ENCODE assay signal across 10 cellular contexts in genomic region chr18:79611040-79611681, GRCh38.
DNase-seq lines count a peak whose midpoint lies in the region; ATAC-seq and TF ChIP-seq lines count a peak whose summit lies in the region.
"Had no signal": no experiment of that assay in that cellular context is flagged by ENCODE, and none has a peak within 500 bp of the region (broad histone marks: within the 10 kb centered on the region; RNA-seq: fewer than 3 reads in every experiment).

No MANE protein-coding gene starts in this region.

- no peaks in the 10 kb centered on the region for H3K4me1 Mint-ChIP-seq in natural killer cell treated with Interleukin-12 subunit alpha and Interleukin-12 subunit beta and Interleukin-15 and Interleukin-18, amount 100 ng/mL, for 72 hours (ENCODE audit: low read depth in 2 of 2)
- no peaks in the 10 kb centered on the region for H3K4me1 Mint-ChIP-seq in natural killer cell
- peaks cover 11% of the 10 kb centered on the region for H3K4me1 Mint-ChIP-seq in endodermal cell
- H3K4me1 Mint-ChIP-seq in CD4-positive, alpha-beta T cell (ENCODE audit: low read depth) = no peaks in the 10 kb centered on the region
- H3K4me1 Mint-ChIP-seq: T-cell had no signal

- TF ChIP-seq CTCF in natural killer cell (IDR thresholded peaks at IDR 0.05) (no peak), endodermal cell (conservative IDR thresholded peaks at IDR 0.05) (no peak), lower lobe of right lung (IDR thresholded peaks at IDR 0.05) (no peak)
- no peak for TF ChIP-seq CTCF in CD4-positive, alpha-beta T cell (IDR thresholded peaks at IDR 0.05)

- H3K4me3 ChIP-seq in endodermal cell (ENCODE audit: low read length) (no peak overlapping the region), lower lobe of right lung (no peak overlapping the region)

- no peak overlapping the region for H3K4me3 Mint-ChIP-seq in natural killer cell treated with Interleukin-12 subunit alpha and Interleukin-12 subunit beta and Interleukin-15 and Interleukin-18, amount 100 ng/mL, for 72 hours
- H3K4me3 Mint-ChIP-seq in natural killer cell (no peak overlapping the region), endodermal cell (peak overlapping the region; percentile 26)
- H3K4me3 Mint-ChIP-seq in CD4-positive, alpha-beta T cell = no peak overlapping the region
- H3K4me3 Mint-ChIP-seq: T-cell had no signal

- H3K27ac ChIP-seq in endodermal cell (ENCODE audit: low read depth, low read length) (no peak overlapping the region), lower lobe of right lung (no peak overlapping the region)
- H3K27ac ChIP-seq in CD4-positive, alpha-beta T cell (ENCODE audit: low read depth, low read length) = no peak overlapping the region

- no peaks in the 10 kb centered on the region for H3K27me3 Mint-ChIP-seq in natural killer cell treated with Interleukin-12 subunit alpha and Interleukin-12 subunit beta and Interleukin-15 and Interleukin-18, amount 100 ng/mL, for 72 hours
- peaks cover 0 to 7% of the 10 kb centered on the region in 2 donors for H3K27me3 Mint-ChIP-seq in natural killer cell (ENCODE audit: low read depth in 2 of 2)
- H3K27me3 Mint-ChIP-seq in endodermal cell (ENCODE audit: insufficient read depth) = no peaks in the 10 kb centered on the region
- no peaks in the 10 kb centered on the region for H3K27me3 Mint-ChIP-seq in CD4-positive, alpha-beta T cell

- no peak overlapping the region for H3K27ac Mint-ChIP-seq in natural killer cell treated with Interleukin-12 subunit alpha and Interleukin-12 subunit beta and Interleukin-15 and Interleukin-18, amount 100 ng/mL, for 72 hours
- no peak overlapping the region for H3K27ac Mint-ChIP-seq in natural killer cell
- peak overlapping the region; percentile 96 for H3K27ac Mint-ChIP-seq in endodermal cell
- no peak overlapping the region for H3K27ac Mint-ChIP-seq in CD4-positive, alpha-beta T cell
- H3K27ac Mint-ChIP-seq: T-cell had no signal

- no peak overlapping the region for H3K9ac ChIP-seq in endodermal cell (ENCODE audit: extremely low read depth, low read length, poor library complexity, severe bottlenecking)

- H3K36me3 Mint-ChIP-seq in natural killer cell treated with Interleukin-12 subunit alpha and Interleukin-12 subunit beta and Interleukin-15 and Interleukin-18, amount 100 ng/mL, for 72 hours = no peaks in the 10 kb centered on the region
- H3K36me3 Mint-ChIP-seq in natural killer cell (no peaks in the 10 kb centered on the region), endodermal cell (ENCODE audit: low read depth) (no peaks in the 10 kb centered on the region)
- H3K36me3 Mint-ChIP-seq in CD4-positive, alpha-beta T cell (ENCODE audit: low read depth) = no peaks in the 10 kb centered on the region
- H3K36me3 Mint-ChIP-seq: T-cell had no signal

- H3K4me1 ChIP-seq in endodermal cell (ENCODE audit: control insufficient read depth, insufficient read depth, low read length) (peaks cover 6% of the 10 kb centered on the region), lower lobe of right lung (no peaks in the 10 kb centered on the region)

- no peak for ATAC-seq in natural killer cell treated with Interleukin-12 subunit alpha and Interleukin-12 subunit beta and Interleukin-15 and Interleukin-18, amount 100 ng/mL, for 72 hours
- ATAC-seq in natural killer cell (no peak), lower lobe of right lung (peak in 1 of 2 donors; percentile 7), GM21367 (IDR thresholded peaks at IDR 0.05; ENCODE audit: unreplicated experiment) (no peak), HG03159 (IDR thresholded peaks at IDR 0.05; ENCODE audit: unreplicated experiment) (no peak)
- ATAC-seq in CD4-positive, alpha-beta T cell (ENCODE audit: poor library complexity) = no peak
- ATAC-seq: T-cell had no signal

- DNase-seq in natural killer cell treated with Interleukin-12 subunit alpha and Interleukin-12 subunit beta and Interleukin-15 and Interleukin-18, amount 100 ng/mL, for 72 hours (ENCODE audit: low spot score) = peak; percentile 44
- DNase-seq in natural killer cell = no peak
- DNase-seq in endodermal cell = peak; percentile 93
- DNase-seq in lower lobe of right lung = peak; percentile 22
- no peak for DNase-seq in CD4-positive, alpha-beta T cell
- no peak for DNase-seq in activated effector memory CD4-positive, alpha-beta T cell treated with anti-CD3 and anti-CD28 coated beads, Interleukin-2, amount 50 U/mL, for 16 hours
- DNase-seq: NCI-H1105, T-cell had no signal

- POLR2A ChIA-PET in CD4-positive, alpha-beta T cell (lab: Charles Lee) = no interaction called here

- H3K36me3 ChIP-seq in endodermal cell (ENCODE audit: control insufficient read depth, insufficient read depth, low read length) = no peaks in the 10 kb centered on the region
- H3K36me3 ChIP-seq in lower lobe of right lung = no peaks in the 10 kb centered on the region

- CTCF ChIA-PET in CD4-positive, alpha-beta T cell (lab: Charles Lee) = no interaction called here

- intact Hi-C loops in natural killer cell (cut with micrococcal nuclease) = no loop called here
- intact Hi-C loops in lower lobe of right lung (cut with DNase I) = no loop called here
- intact Hi-C loops in CD4-positive, alpha-beta T cell (cut with DNase I, micrococcal nuclease) = no loop called here

- no peaks in the 10 kb centered on the region for H3K9me3 ChIP-seq in endodermal cell (ENCODE audit: control insufficient read depth, low read length)
- no peaks in the 10 kb centered on the region for H3K9me3 ChIP-seq in lower lobe of right lung
- no peaks in the 10 kb centered on the region for H3K9me3 ChIP-seq in CD4-positive, alpha-beta T cell (ENCODE audit: control insufficient read depth, low read length)

- H3K27me3 ChIP-seq in endodermal cell (ENCODE audit: control insufficient read depth, insufficient read depth, low read length, poor library complexity, severe bottlenecking) = no peaks in the 10 kb centered on the region
- peaks cover 5% of the 10 kb centered on the region for H3K27me3 ChIP-seq in lower lobe of right lung (ENCODE audit: low read depth)
- H3K27me3 ChIP-seq in CD4-positive, alpha-beta T cell (ENCODE audit: control insufficient read depth, insufficient read depth, low read length) = no peaks in the 10 kb centered on the region

- no peaks in the 10 kb centered on the region for H3K9me3 Mint-ChIP-seq in natural killer cell treated with Interleukin-12 subunit alpha and Interleukin-12 subunit beta and Interleukin-15 and Interleukin-18, amount 100 ng/mL, for 72 hours
- H3K9me3 Mint-ChIP-seq in natural killer cell (no peaks in the 10 kb centered on the region), endodermal cell (peaks cover 2% of the 10 kb centered on the region)
- no peaks in the 10 kb centered on the region for H3K9me3 Mint-ChIP-seq in CD4-positive, alpha-beta T cell
- H3K9me3 Mint-ChIP-seq: T-cell had no signal

- WGBS in endodermal cell (ENCODE audit: insufficient coverage in 1 of 2, insufficient read length in 1 of 2), 2 experiments = 72 to 89% methylated on average over 12 to 20 of the region's 20 CpGs

Comparison
In these comparisons a context has a peak if more than half of its experiments do, and no peak if none do; other contexts are left out.
1. DNase-seq: peak in natural killer cell treated with Interleukin-12 subunit alpha and Interleukin-12 subunit beta and Interleukin-15 and Interleukin-18, amount 100 ng/mL, for 72 hours (single experiment), endodermal cell (single experiment) and lower lobe of right lung (single experiment); none in natural killer cell (single experiment), CD4-positive, alpha-beta T cell (0 of 10) and activated effector memory CD4-positive, alpha-beta T cell treated with anti-CD3 and anti-CD28 coated beads, Interleukin-2, amount 50 U/mL, for 16 hours (single experiment).